10 cellular contexts compared by ENCODE assay signal in genomic region chr6:83849610-83850009, GRCh38. TPM values are rescaled to one million over a fixed set of nuclear protein-coding genes. Genes with fewer than 3 reads are reported as not detected.
"Had no signal": no experiment of that assay in that cellular context is flagged by ENCODE, and none has a peak within 500 bp of the region (broad histone marks: within the 10 kb centered on the region; RNA-seq: fewer than 3 reads in every experiment).

No MANE protein-coding gene starts in this region.

- H3K4me3 ChIP-seq: HAP-1 had no signal

- DNase-seq: GOT3, H7, IMR-90, Karpas-422 had no signal

- H3K36me3 ChIP-seq: HAP-1 had no signal

- FAIRE-seq: HTR-8/SVneo had no signal

- H3K4me1 ChIP-seq: HAP-1 had no signal

- H3K9me3 ChIP-seq: HAP-1 had no signal

- H3K27ac ChIP-seq: KMS-11 had no signal

- H3K4me2 ChIP-seq: KMS-11 had no signal

- H3K9ac ChIP-seq: KMS-11 had no signal

RNA-seq across cellular contexts. Expression of gene RIPPLY2, which starts 3.5 kb away (rescaled TPM):
- total RNA-seq: H4, HT-29, IMR-90, LHCN-M2 had no signal
